In the genomic region with DNA sequence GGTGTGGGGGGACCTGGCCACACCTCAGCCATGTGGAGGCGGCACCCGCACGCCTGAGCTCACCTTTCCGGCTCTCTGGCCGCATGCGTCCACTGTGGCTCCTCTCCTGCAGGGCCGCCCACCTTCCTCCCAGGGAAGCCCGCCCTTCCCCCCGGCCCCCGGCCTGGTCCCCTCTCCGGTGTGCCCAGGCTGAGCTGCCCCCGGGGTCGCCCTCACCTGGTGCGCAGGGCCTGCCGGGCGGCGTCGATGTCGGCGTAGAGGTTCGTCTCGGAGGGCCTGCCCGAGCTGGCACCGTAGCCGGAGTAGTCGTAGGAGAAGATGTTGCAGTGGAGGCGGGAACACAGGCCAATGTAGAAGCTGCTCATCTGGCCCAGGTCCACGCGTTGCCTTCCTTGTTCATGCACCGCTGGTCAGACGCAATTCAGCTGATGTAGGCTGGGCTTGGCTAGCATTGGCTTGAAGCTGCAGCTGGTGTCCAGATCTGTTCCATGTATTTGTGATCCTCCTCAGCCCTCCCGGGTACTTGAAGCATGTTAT, we compare ENCODE assay signal across 8 cellular contexts.
A peak's percentile ranks its signal among the peaks of the same experiment; 100 is the strongest.
DNase-seq lines count a peak whose midpoint lies in the region; ATAC-seq, FAIRE-seq and TF ChIP-seq lines count a peak whose summit lies in the region.
"Not testable (repeated sequence)": the region's sequence is repeated elsewhere in the genome, so short reads cannot be mapped to it uniquely, and the experiment has no call there.

No MANE protein-coding gene starts in this region.

- not testable (repeated sequence) for H3K18ac ChIP-seq in H9 (ENCODE audit: insufficient read length, low read depth, low read length)

- H4K8ac ChIP-seq in H9 (replicated peaks; ENCODE audit: insufficient read length, low read depth, low read length): not testable (repeated sequence)

- not testable (repeated sequence) for H3K4me1 ChIP-seq in H9 (ENCODE audit: insufficient read depth, low read length); K562 (replicated peaks in 1 of 2; ENCODE audit: control insufficient read depth in 2 of 2, insufficient read depth in 2 of 2, low read length in 2 of 2); ovary (ENCODE audit: insufficient read depth); suprapubic skin

- not testable (repeated sequence) for H3T11ph ChIP-seq in H9 (ENCODE audit: low read length)

- H3K23me2 ChIP-seq in H9 (ENCODE audit: insufficient read length, low read depth, low read length, poor library complexity, severe bottlenecking): not testable (repeated sequence)

- not testable (repeated sequence) for H3K56ac ChIP-seq in H9 (ENCODE audit: insufficient read length, low read depth, low read length)

- not testable (repeated sequence) for H3K4me3 Mint-ChIP-seq in H9

- H3K14ac ChIP-seq in H9 (ENCODE audit: insufficient read depth, low read length): not testable (repeated sequence)

- not testable (repeated sequence) for H2AFZ ChIP-seq in H9 (ENCODE audit: low read length); K562 (ENCODE audit: low read depth, low read length)

- H3K9ac ChIP-seq in H9 (ENCODE audit: extremely low read depth, insufficient read length, low read length); K562 (ENCODE audit: insufficient read depth in 1 of 2, low read depth in 2 of 2, low read length in 2 of 2): not testable (repeated sequence)

- H2BK20ac ChIP-seq in H9 (ENCODE audit: low read depth, low read length, poor library complexity, severe bottlenecking): not testable (repeated sequence)

- not testable (repeated sequence) for H2BK5ac ChIP-seq in H9 (ENCODE audit: insufficient read length, low read length)

- peak; percentile 9 for DNase-seq in AG20443 (ENCODE audit: low spot score)
- peak; percentile 46 for DNase-seq in H9
- DNase-seq in SK-N-DZ (ENCODE audit: low spot score): peak; percentile 12
- DNase-seq in K562 (ENCODE audit: extremely low read depth in 1 of 4, low spot score in 3 of 4): not testable (repeated sequence)
- peak; percentile 32 for DNase-seq in glomerular visceral epithelial cell (ENCODE audit: extremely low spot score)
- DNase-seq in kidney tubule cell (ENCODE audit: low spot score): peak; percentile 65
- DNase-seq in ovary: peak in 3 of 5 donors; percentile 16 to 34 (median 16)
- peak; percentile 75 to 83 for DNase-seq in suprapubic skin (ENCODE audit: low spot score in 2 of 2)

- H3K27me3 ChIP-seq in H9 (ENCODE audit: insufficient read depth, low read length); K562 (ENCODE audit: control insufficient read depth in 2 of 2, insufficient read depth in 2 of 2, low read length in 2 of 2); ovary: not testable (repeated sequence)
- peaks cover 24% of the 10 kb centered on the region for H3K27me3 ChIP-seq in suprapubic skin

- H4K20me1 ChIP-seq in H9 (ENCODE audit: control insufficient read depth, insufficient read depth, insufficient read length); K562 (replicated peaks; ENCODE audit: control insufficient read depth, insufficient read depth, low read length): not testable (repeated sequence)

- H3K27ac ChIP-seq in H9 (ENCODE audit: insufficient read length, low read depth, low read length); K562 (ENCODE audit: extremely low read depth, low read depth, low read length); ovary; suprapubic skin: not testable (repeated sequence)

- not testable (repeated sequence) for TF ChIP-seq CTCF in H9 (conservative IDR thresholded peaks at IDR 0.05); K562 (IDR thresholded peaks at IDR 0.05 in 2 of 3, conservative IDR thresholded peaks at IDR 0.05 in 1 of 3; ENCODE audit: insufficient read depth in 2 of 3, low read depth in 1 of 3, low read length in 3 of 3); ovary (IDR thresholded peaks at IDR 0.05); suprapubic skin (IDR thresholded peaks at IDR 0.05)

- H3K9me3 ChIP-seq in H9 (ENCODE audit: control insufficient read depth, low read depth, low read length); K562 (replicated peaks; ENCODE audit: control insufficient read depth, insufficient read depth, low read depth, low read length); ovary; suprapubic skin: not testable (repeated sequence)

- CTCF ChIA-PET in K562 (lab: Yijun Ruan, JAX; ENCODE audit: low intra/inter-chr PET ratio): not testable (repeated sequence)

- H3K4me2 ChIP-seq in H9 (ENCODE audit: insufficient read depth, insufficient read length, low read length); K562 (ENCODE audit: insufficient read depth, low read length): not testable (repeated sequence)

- not testable (repeated sequence) for H3K4me3 ChIP-seq in K562, ovary, suprapubic skin

- not testable (repeated sequence) for H3K36me3 Mint-ChIP-seq in H9 (ENCODE audit: insufficient read depth in 1 of 3, low read depth in 3 of 3)

- H3K4ac ChIP-seq in H9 (ENCODE audit: low read depth, low read length): not testable (repeated sequence)

- not testable (repeated sequence) for H3K79me1 ChIP-seq in H9 (ENCODE audit: insufficient read depth, low read depth, low read length, poor library complexity, severe bottlenecking)

- not testable (repeated sequence) for H2AK5ac ChIP-seq in H9 (ENCODE audit: insufficient read length, low read length)

- POLR2A ChIA-PET in K562 (lab: Yijun Ruan, JAX): not testable (repeated sequence)

- not testable (repeated sequence) for H3K9me1 ChIP-seq in K562 (ENCODE audit: control insufficient read depth, insufficient read depth, low read length)

- H3K23ac ChIP-seq in H9 (ENCODE audit: insufficient read length, low read depth, low read length): not testable (repeated sequence)

- ATAC-seq in K562: not testable (repeated sequence)

- H3K27ac Mint-ChIP-seq in H9: not testable (repeated sequence)

- not testable (repeated sequence) for H4K91ac ChIP-seq in H9 (ENCODE audit: insufficient read length, low read depth, low read length)

- in situ Hi-C loops in K562 (cut with MboI): not testable (repeated sequence)

- not testable (repeated sequence) for H3K79me2 ChIP-seq in H9 (ENCODE audit: insufficient read depth, low read length); K562 (ENCODE audit: control insufficient read depth, insufficient read depth, low read length)

- H4K5ac ChIP-seq in H9 (ENCODE audit: insufficient read length, low read depth, low read length): not testable (repeated sequence)

- H3K27me3 Mint-ChIP-seq in H9 (ENCODE audit: low read depth): peaks cover 17% of the 10 kb centered on the region

- H2BK120ac ChIP-seq in H9 (ENCODE audit: low read depth, low read length, poor library complexity, severe bottlenecking): not testable (repeated sequence)

- H3K4me1 Mint-ChIP-seq in H9: not testable (repeated sequence)

- FAIRE-seq in K562 (lab: Jason Lieb, UNC): not testable (repeated sequence)

- H2BK12ac ChIP-seq in H9 (ENCODE audit: insufficient read length, low read depth, low read length): not testable (repeated sequence)

- H2BK15ac ChIP-seq in H9 (ENCODE audit: low read depth, low read length): not testable (repeated sequence)

- not testable (repeated sequence) for TF ChIP-seq RAD21 in K562 (CRISPR knock-in tag; conservative IDR thresholded peaks at IDR 0.05 in 1 of 2, IDR thresholded peaks at IDR 0.05 in 1 of 2)

- intact Hi-C loops in K562 (cut with micrococcal nuclease); ovary (cut with DNase I): not testable (repeated sequence)

- not testable (repeated sequence) for BruUV-seq in K562 (replicated peaks; lab: Mats Ljungman, UMichigan)

- H3K9me3 Mint-ChIP-seq in H9: peaks cover 15 to 19% of the 10 kb centered on the region in 2 experiments

- TF ChIP-seq EP300 in K562 (IDR thresholded peaks at IDR 0.05; ENCODE audit: low read length); ovary (IDR thresholded peaks at IDR 0.05); suprapubic skin (IDR thresholded peaks at IDR 0.05): not testable (repeated sequence)

- H3K36me3 ChIP-seq in K562 (ENCODE audit: control insufficient read depth, insufficient read depth, low read length); ovary; suprapubic skin: not testable (repeated sequence)

- TF ChIP-seq POLR2A in K562 (conservative IDR thresholded peaks at IDR 0.05); ovary (IDR thresholded peaks at IDR 0.05); suprapubic skin (IDR thresholded peaks at IDR 0.05): not testable (repeated sequence)

- no CpG with 5 or more reads among the region's 32 CpGs for WGBS in H9 (ENCODE audit: extremely low coverage, insufficient read length, low lambda C conversion rate)
- 85% methylated on average over 26 of the region's 32 CpGs for WGBS in K562 (ENCODE audit: insufficient coverage, low coverage, missing lambda C conversion rate)
- WGBS in ovary, 3 donors: 82 to 91% (median 88%) methylated on average over 32 of the region's 32 CpGs
- WGBS in suprapubic skin: 89% methylated on average over 32 of the region's 32 CpGs

TF ChIP-seq in K562, 482 proteins besides CTCF, POLR2A, EP300 and RAD21:
- TF ChIP-seq, protein P1, sequence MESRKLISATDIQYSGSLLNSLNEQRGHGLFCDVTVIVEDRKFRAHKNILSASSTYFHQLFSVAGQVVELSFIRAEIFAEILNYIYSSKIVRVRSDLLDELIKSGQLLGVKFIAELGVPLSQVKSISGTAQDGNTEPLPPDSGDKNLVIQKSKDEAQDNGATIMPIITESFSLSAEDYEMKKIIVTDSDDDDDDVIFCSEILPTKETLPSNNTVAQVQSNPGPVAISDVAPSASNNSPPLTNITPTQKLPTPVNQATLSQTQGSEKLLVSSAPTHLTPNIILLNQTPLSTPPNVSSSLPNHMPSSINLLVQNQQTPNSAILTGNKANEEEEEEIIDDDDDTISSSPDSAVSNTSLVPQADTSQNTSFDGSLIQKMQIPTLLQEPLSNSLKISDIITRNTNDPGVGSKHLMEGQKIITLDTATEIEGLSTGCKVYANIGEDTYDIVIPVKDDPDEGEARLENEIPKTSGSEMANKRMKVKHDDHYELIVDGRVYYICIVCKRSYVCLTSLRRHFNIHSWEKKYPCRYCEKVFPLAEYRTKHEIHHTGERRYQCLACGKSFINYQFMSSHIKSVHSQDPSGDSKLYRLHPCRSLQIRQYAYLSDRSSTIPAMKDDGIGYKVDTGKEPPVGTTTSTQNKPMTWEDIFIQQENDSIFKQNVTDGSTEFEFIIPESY (CRISPR knock-in tag; IDR thresholded peaks at IDR 0.05): peak; percentile 74; the same call in 1 of the 2 replicates
